ENCODE assay signal across 8 cellular contexts in the genomic region with DNA sequence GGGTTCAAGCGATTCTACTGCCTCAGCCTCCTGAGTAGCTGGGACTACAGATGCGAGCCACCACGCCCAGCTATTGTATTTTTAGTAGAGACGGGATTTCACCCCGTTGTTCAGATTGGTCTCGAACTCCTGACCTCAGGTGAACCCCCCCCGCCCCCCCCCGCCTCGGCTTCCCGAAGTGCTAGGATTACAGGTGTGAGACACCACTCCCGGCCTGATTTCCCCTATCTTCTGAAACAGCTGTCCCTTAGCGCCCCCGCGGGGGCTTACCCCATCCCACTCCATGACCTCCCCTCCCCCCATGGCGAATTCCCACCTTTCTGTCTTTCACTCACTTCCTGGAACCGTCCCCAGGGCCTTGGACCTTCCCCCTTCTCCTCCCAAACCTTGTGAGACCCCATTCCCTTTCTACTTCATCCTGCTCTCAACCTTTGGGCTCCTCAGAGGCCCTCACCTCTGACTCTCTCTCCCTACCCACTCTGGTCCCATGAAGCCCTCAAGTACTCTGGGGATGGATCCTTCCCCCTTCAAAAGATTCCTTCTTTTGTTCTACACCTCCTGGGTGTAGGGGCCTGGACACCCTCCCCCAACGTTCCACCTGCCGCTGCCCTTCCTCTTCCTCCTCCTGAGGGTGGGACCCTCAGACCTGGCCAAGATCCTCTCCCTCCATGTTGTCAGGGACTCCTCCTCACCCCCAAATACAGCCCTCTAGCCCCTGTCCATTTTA. TPM values are rescaled to one million over a fixed set of nuclear protein-coding genes. Genes with fewer than 3 reads are reported as not detected.
DNase-seq lines count a peak whose midpoint lies in the region; ATAC-seq and TF ChIP-seq lines count a peak whose summit lies in the region.

No MANE protein-coding gene starts in this region.

- no peak for ATAC-seq in GM21737 (IDR thresholded peaks at IDR 0.05; ENCODE audit: unreplicated experiment)
- ATAC-seq in GM21717 (IDR thresholded peaks at IDR 0.05; ENCODE audit: unreplicated experiment), result no peak

- peaks cover 38% of the 10 kb centered on the region for H3K79me2 ChIP-seq in MM.1S (ENCODE audit: low read length)

- H3K36me3 Mint-ChIP-seq in nephron progenitor cell (ENCODE audit: low read depth), result peaks cover 16% of the 10 kb centered on the region

- H3K9ac ChIP-seq in BLaER1 treated with 17β-estradiol and CSF1 and Interleukin-3, amounts not matched to agents 10 nM and 100 nM, result peak overlapping the region; percentile 81 to 94 (median 85)
- peak overlapping the region; percentile 92; the same call in 1 of the 2 replicates for H3K9ac ChIP-seq in MM.1S (ENCODE audit: low read length)

- whole genome bisulfite sequencing in ectodermal cell, 2 experiments, result 9 to 11% methylated on average over 15 to 18 of the region's 18 CpGs

- H3K36me3 ChIP-seq in BLaER1 treated with 17β-estradiol and CSF1 and Interleukin-3, amounts not matched to agents 10 nM and 100 nM, result peaks cover 26 to 55% (median 41%) of the 10 kb centered on the region in 11 experiments
- H3K36me3 ChIP-seq in MM.1S (replicated peaks; ENCODE audit: insufficient read depth, low read length), result no peaks in the 10 kb centered on the region
- peaks cover 2% of the 10 kb centered on the region for H3K36me3 ChIP-seq in ectodermal cell (ENCODE audit: control insufficient read depth, insufficient read depth, low read length)

- DNase-seq in MM.1S, result no peak
- DNase-seq in nephron progenitor cell, result no peak
- no peak for DNase-seq in KG1 (lab: John Stamatoyannopoulos, UW)
- no peak for DNase-seq in GM13977 (ENCODE audit: low spot score)

- no peaks in the 10 kb centered on the region for H3K9me3 Mint-ChIP-seq in nephron progenitor cell

- no peaks in the 10 kb centered on the region for H3K27me3 ChIP-seq in BLaER1 treated with 17β-estradiol and CSF1 and Interleukin-3, amounts not matched to agents 10 nM and 100 nM
- H3K27me3 ChIP-seq in MM.1S (replicated peaks; ENCODE audit: insufficient read depth, low read length), result no peaks in the 10 kb centered on the region
- H3K27me3 ChIP-seq in ectodermal cell (ENCODE audit: control insufficient read depth, insufficient read depth, low read length, poor library complexity, severe bottlenecking), result no peaks in the 10 kb centered on the region

- no peaks in the 10 kb centered on the region for H3K9me3 ChIP-seq in BLaER1 treated with 17β-estradiol and CSF1 and Interleukin-3, amounts not matched to agents 10 nM and 100 nM (replicated peaks in 1 of 11)
- H3K9me3 ChIP-seq in MM.1S (replicated peaks; ENCODE audit: insufficient read depth, low read length) (no peaks in the 10 kb centered on the region), ectodermal cell (ENCODE audit: control insufficient read depth, low read length) (no peaks in the 10 kb centered on the region)

- H3K27me3 Mint-ChIP-seq in nephron progenitor cell (ENCODE audit: low read depth, poor library complexity), result no peaks in the 10 kb centered on the region

- H3K4me2 ChIP-seq in BLaER1 treated with 17β-estradiol and CSF1 and Interleukin-3, amounts not matched to agents 10 nM and 100 nM, result peak overlapping the region; percentile 86 to 97 (median 94)
- H3K4me2 ChIP-seq in MM.1S (ENCODE audit: low read depth, low read length), result peak overlapping the region; percentile 93; the same call in 1 of the 2 replicates

- H3F3A ChIP-seq in MM.1S (ENCODE audit: insufficient read depth, low read length), result peaks cover 39% of the 10 kb centered on the region

- H3K4me1 Mint-ChIP-seq in nephron progenitor cell, result peaks cover 47% of the 10 kb centered on the region

- H3K27ac Mint-ChIP-seq in nephron progenitor cell, result peak overlapping the region; percentile 97

- peak overlapping the region; percentile 35 to 94 (median 88); a peak in 21 of 22 replicates for H3K27ac ChIP-seq in BLaER1 treated with 17β-estradiol and CSF1 and Interleukin-3, amounts not matched to agents 10 nM and 100 nM
- H3K27ac ChIP-seq in MM.1S (ENCODE audit: low read length) (peak overlapping the region; percentile 100; the same call in 1 of the 2 replicates), ectodermal cell (ENCODE audit: insufficient read depth, low read depth, low read length, poor library complexity, severe bottlenecking) (no peak overlapping the region)

- peak overlapping the region; percentile 94 for H3K4me3 Mint-ChIP-seq in nephron progenitor cell

- H2AFZ ChIP-seq in MM.1S (ENCODE audit: low read length), result peak overlapping the region; percentile 55; the same call in 1 of the 2 replicates

- in situ Hi-C loops in GM13977 (cut with MboI; ENCODE audit: low pct_unique_long_range_greater_than_20kb, low sequenced_read_pairs, unreplicated experiment), result no loop called here

- TF ChIP-seq CTCF in MM.1S (IDR thresholded peaks at IDR 0.05; ENCODE audit: low read length) (no peak), nephron progenitor cell (IDR thresholded peaks at IDR 0.05) (no peak), GM13977 (IDR thresholded peaks at IDR 0.05; ENCODE audit: extremely low read depth, insufficient read depth, missing control alignments) (no peak)

- peaks cover 3 to 33% (median 26%) of the 10 kb centered on the region in 11 experiments; a peak in 18 of 22 replicates for H4K20me1 ChIP-seq in BLaER1 treated with 17β-estradiol and CSF1 and Interleukin-3, amounts not matched to agents 10 nM and 100 nM
- H4K20me1 ChIP-seq in MM.1S (ENCODE audit: insufficient read depth, low read length), result no peaks in the 10 kb centered on the region

- peak overlapping the region; percentile 73 to 92 (median 81) for H3K4me3 ChIP-seq in BLaER1 treated with 17β-estradiol and CSF1 and Interleukin-3, amounts not matched to agents 10 nM and 100 nM
- H3K4me3 ChIP-seq in MM.1S (ENCODE audit: low read length) (peak overlapping the region; percentile 78), ectodermal cell (ENCODE audit: insufficient read depth, low read depth, low read length) (peak overlapping the region; percentile 78)

- H3K4me1 ChIP-seq in BLaER1 treated with 17β-estradiol and CSF1 and Interleukin-3, amounts not matched to agents 10 nM and 100 nM, result peaks cover 37 to 66% (median 46%) of the 10 kb centered on the region in 10 experiments
- H3K4me1 ChIP-seq in MM.1S (ENCODE audit: low read length) (peaks cover 6% of the 10 kb centered on the region), ectodermal cell (ENCODE audit: control insufficient read depth, insufficient read depth, low read length) (peaks cover 8% of the 10 kb centered on the region)

- no peaks in the 10 kb centered on the region for H3K9me2 ChIP-seq in MM.1S (replicated peaks; ENCODE audit: insufficient read depth, low read length)

RNA-seq across cellular contexts. Expression of a gene that starts 0.9 kb away (rescaled TPM):
- 200 TPM for polyA plus RNA-seq in ectodermal cell (2013, experiment 1 of 4)
- 190 TPM for polyA plus RNA-seq in ectodermal cell (2013, experiment 2 of 4)
- polyA plus RNA-seq in ectodermal cell (2013, experiment 3 of 4), result 130 TPM
- 144 TPM for polyA plus RNA-seq in ectodermal cell (2013, experiment 4 of 4)

RNA-seq across cellular contexts. Expression of a gene that starts 1.5 kb away (rescaled TPM):
- polyA plus RNA-seq in ectodermal cell (2013, experiment 1 of 4), result 226 TPM
- 227 TPM for polyA plus RNA-seq in ectodermal cell (2013, experiment 2 of 4)
- 201 TPM for polyA plus RNA-seq in ectodermal cell (2013, experiment 3 of 4)
- 231 TPM for polyA plus RNA-seq in ectodermal cell (2013, experiment 4 of 4)

RNA-seq across cellular contexts. Expression of a gene that starts 13.5 kb away (rescaled TPM):
- polyA plus RNA-seq in ectodermal cell (2013, experiment 1 of 4), result 19.6 TPM
- 17.8 TPM for polyA plus RNA-seq in ectodermal cell (2013, experiment 2 of 4)
- 11.3 TPM for polyA plus RNA-seq in ectodermal cell (2013, experiment 3 of 4)
- polyA plus RNA-seq in ectodermal cell (2013, experiment 4 of 4), result 12.8 TPM

RNA-seq across cellular contexts. Expression of a gene that starts 18.7 kb away (rescaled TPM):
- not detected for polyA plus RNA-seq in ectodermal cell (2013, experiment 1 of 4)
- polyA plus RNA-seq in ectodermal cell (2013, experiment 2 of 4), result not detected
- polyA plus RNA-seq in ectodermal cell (2013, experiment 3 of 4), result 0.75 TPM
- not detected for polyA plus RNA-seq in ectodermal cell (2013, experiment 4 of 4)

RNA-seq across cellular contexts. Expression of a gene that starts 21.1 kb away (rescaled TPM):
- 8.7 TPM for polyA plus RNA-seq in ectodermal cell (2013, experiment 1 of 4)
- 12.0 TPM for polyA plus RNA-seq in ectodermal cell (2013, experiment 2 of 4)
- 8.4 TPM for polyA plus RNA-seq in ectodermal cell (2013, experiment 3 of 4)
- 10.3 TPM for polyA plus RNA-seq in ectodermal cell (2013, experiment 4 of 4)
